In genomic region chr12:39467432-39467870, GRCh38 we compare ENCODE assay signal across 11 cellular contexts. TPM values are rescaled to one million over a fixed set of nuclear protein-coding genes. Genes with fewer than 3 reads are reported as not detected.
DNase-seq lines count a peak whose midpoint lies in the region; ATAC-seq, FAIRE-seq and TF ChIP-seq lines count a peak whose summit lies in the region.
"Had no signal": no experiment of that assay in that cellular context is flagged by ENCODE, and none has a peak within 500 bp of the region (broad histone marks: within the 10 kb centered on the region; RNA-seq: fewer than 3 reads in every experiment).

No MANE protein-coding gene starts in this region.

- no peak overlapping the region for H3K27ac ChIP-seq in pancreas
- H3K27ac ChIP-seq: testis had no signal

- H3K36me3 ChIP-seq in pancreas, result no peaks in the 10 kb centered on the region

- FAIRE-seq in pancreas (lab: Jason Lieb, UNC), result no peak

- ATAC-seq in GM21360 (IDR thresholded peaks at IDR 0.05; ENCODE audit: unreplicated experiment) (peak; percentile 87), HG03439 (IDR thresholded peaks at IDR 0.05; ENCODE audit: unreplicated experiment) (peak; percentile 91), pancreas (no peak)
- ATAC-seq: Right ventricle myocardium inferior had no signal

- no peaks in the 10 kb centered on the region for H3K4me1 ChIP-seq in pancreas
- H3K4me1 ChIP-seq: testis had no signal

- intact Hi-C loops in pancreas (cut with DNase I), result no loop called here

- H3K4me3 ChIP-seq in pancreas, result no peak overlapping the region
- H3K4me3 ChIP-seq: testis had no signal

- no peaks in the 10 kb centered on the region for H3K9me3 ChIP-seq in pancreas
- H3K9me3 ChIP-seq: testis had no signal

- in situ Hi-C loops in GM13977 (cut with MboI; ENCODE audit: low pct_unique_long_range_greater_than_20kb, low sequenced_read_pairs, unreplicated experiment) (no loop called here), KBM-7 (cut with MboI; ENCODE audit: low pct_unique_long_range_greater_than_20kb, low sequenced_read_pairs) (no loop called here)

- peak; percentile 23 for DNase-seq in GM13977 (ENCODE audit: low spot score)
- peak; percentile 21 for DNase-seq in fibroblast of gingiva (ENCODE audit: low read depth)
- no peak for DNase-seq in NCI-H748 treated with DMSO at 0.1 percent for 48 hours (lab: John Stamatoyannopoulos, UW)
- no peak for DNase-seq in KBM-7
- no peak for DNase-seq in HuH-7 (ENCODE audit: low spot score)
- no peak for DNase-seq in pancreas
- DNase-seq: cerebellar nuclear complex, testis had no signal

- no peaks in the 10 kb centered on the region for H3K27me3 ChIP-seq in pancreas
- H3K27me3 ChIP-seq: testis had no signal

- no peak for TF ChIP-seq CTCF in GM13977 (IDR thresholded peaks at IDR 0.05; ENCODE audit: extremely low read depth, insufficient read depth, missing control alignments)
- TF ChIP-seq CTCF in pancreas (IDR thresholded peaks at IDR 0.05), result no peak

RNA-seq across cellular contexts. Expression of gene KIF21A, which starts 24.5 kb away (rescaled TPM):
- 10 to 100 TPM; 11.0 to 17.3 (median 15.9) TPM for total RNA-seq in pancreas
- 10 to 100 TPM in 1 of 2 donors, 1 to 10 TPM in 1; 6.3 to 13.1 TPM for polyA plus RNA-seq in pancreas

Comparison
In these comparisons a context has a peak if more than half of its experiments do, and no peak if none do; other contexts are left out.
1. DNase-seq: peak in GM13977 (single experiment) and fibroblast of gingiva (single experiment); none in NCI-H748 treated with DMSO at 0.1 percent for 48 hours (single experiment), KBM-7 (single experiment), HuH-7 (single experiment) and pancreas (0 of 6).
2. ATAC-seq: peak in GM21360 (single experiment) and HG03439 (single experiment); none in pancreas (0 of 4).